In genomic region chr17:38656959-38657823, GRCh38 we compare ENCODE assay signal across 1 cellular context.
TF ChIP-seq lines count a peak whose summit lies in the region.

No MANE protein-coding gene starts in this region.

TF ChIP-seq in HepG2, 621 proteins besides CTCF, POLR2A, EP300 and RAD21 (continued from another document and continues in another):
- TF ChIP-seq, protein P1, sequence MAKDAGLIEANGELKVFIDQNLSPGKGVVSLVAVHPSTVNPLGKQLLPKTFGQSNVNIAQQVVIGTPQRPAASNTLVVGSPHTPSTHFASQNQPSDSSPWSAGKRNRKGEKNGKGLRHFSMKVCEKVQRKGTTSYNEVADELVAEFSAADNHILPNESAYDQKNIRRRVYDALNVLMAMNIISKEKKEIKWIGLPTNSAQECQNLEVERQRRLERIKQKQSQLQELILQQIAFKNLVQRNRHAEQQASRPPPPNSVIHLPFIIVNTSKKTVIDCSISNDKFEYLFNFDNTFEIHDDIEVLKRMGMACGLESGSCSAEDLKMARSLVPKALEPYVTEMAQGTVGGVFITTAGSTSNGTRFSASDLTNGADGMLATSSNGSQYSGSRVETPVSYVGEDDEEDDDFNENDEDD (CRISPR knock-in tag; IDR thresholded peaks at IDR 0.05; ENCODE audit: borderline replicate concordance) = peak; percentile 64; the same call in 1 of the 2 replicates
- no peak; the same call in none of the 2 replicates for TF ChIP-seq ZSCAN31 (CRISPR knock-in tag; IDR thresholded peaks at IDR 0.05; ENCODE audit: low read depth)
- TF ChIP-seq CC2D1A (CRISPR knock-in tag; IDR thresholded peaks at IDR 0.05) = no peak
- TF ChIP-seq FIP1L1 (IDR thresholded peaks at IDR 0.05; ENCODE audit: borderline replicate concordance, insufficient read depth, low read depth, low read length) = 0 out of 2 replicates have a peak, but pooled peaks have one; percentile 75
- no peak for TF ChIP-seq ZKSCAN5 (CRISPR knock-in tag; IDR thresholded peaks at IDR 0.05)
- TF ChIP-seq PAXIP1 (CRISPR knock-in tag; conservative IDR thresholded peaks at IDR 0.05) = peak; percentile 98
- TF ChIP-seq HDAC6 (IDR thresholded peaks at IDR 0.05; ENCODE audit: low read depth, low read length) = no peak
- 0 out of 2 replicates have a peak, but pooled peaks have one; percentile 22 for TF ChIP-seq AKAP8 (CRISPR knock-in tag; IDR thresholded peaks at IDR 0.05)
- TF ChIP-seq ZNF296 (CRISPR knock-in tag; conservative IDR thresholded peaks at IDR 0.05) = no peak; the same call in 1 of the 2 replicates
- 0 out of 2 replicates have a peak, but pooled peaks have one; percentile 52 for TF ChIP-seq ZBTB42 (CRISPR knock-in tag; IDR thresholded peaks at IDR 0.05)
- TF ChIP-seq ZNF546 (CRISPR knock-in tag; conservative IDR thresholded peaks at IDR 0.05) = peak; percentile 57; the same call in 1 of the 2 replicates
- no peak for TF ChIP-seq PRMT3 (CRISPR knock-in tag; IDR thresholded peaks at IDR 0.05; ENCODE audit: borderline replicate concordance, low read depth)
- TF ChIP-seq, protein P2, sequence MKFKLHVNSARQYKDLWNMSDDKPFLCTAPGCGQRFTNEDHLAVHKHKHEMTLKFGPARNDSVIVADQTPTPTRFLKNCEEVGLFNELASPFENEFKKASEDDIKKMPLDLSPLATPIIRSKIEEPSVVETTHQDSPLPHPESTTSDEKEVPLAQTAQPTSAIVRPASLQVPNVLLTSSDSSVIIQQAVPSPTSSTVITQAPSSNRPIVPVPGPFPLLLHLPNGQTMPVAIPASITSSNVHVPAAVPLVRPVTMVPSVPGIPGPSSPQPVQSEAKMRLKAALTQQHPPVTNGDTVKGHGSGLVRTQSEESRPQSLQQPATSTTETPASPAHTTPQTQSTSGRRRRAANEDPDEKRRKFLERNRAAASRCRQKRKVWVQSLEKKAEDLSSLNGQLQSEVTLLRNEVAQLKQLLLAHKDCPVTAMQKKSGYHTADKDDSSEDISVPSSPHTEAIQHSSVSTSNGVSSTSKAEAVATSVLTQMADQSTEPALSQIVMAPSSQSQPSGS (CRISPR knock-in tag; IDR thresholded peaks at IDR 0.05) = peak; percentile 71
- TF ChIP-seq, protein P3, sequence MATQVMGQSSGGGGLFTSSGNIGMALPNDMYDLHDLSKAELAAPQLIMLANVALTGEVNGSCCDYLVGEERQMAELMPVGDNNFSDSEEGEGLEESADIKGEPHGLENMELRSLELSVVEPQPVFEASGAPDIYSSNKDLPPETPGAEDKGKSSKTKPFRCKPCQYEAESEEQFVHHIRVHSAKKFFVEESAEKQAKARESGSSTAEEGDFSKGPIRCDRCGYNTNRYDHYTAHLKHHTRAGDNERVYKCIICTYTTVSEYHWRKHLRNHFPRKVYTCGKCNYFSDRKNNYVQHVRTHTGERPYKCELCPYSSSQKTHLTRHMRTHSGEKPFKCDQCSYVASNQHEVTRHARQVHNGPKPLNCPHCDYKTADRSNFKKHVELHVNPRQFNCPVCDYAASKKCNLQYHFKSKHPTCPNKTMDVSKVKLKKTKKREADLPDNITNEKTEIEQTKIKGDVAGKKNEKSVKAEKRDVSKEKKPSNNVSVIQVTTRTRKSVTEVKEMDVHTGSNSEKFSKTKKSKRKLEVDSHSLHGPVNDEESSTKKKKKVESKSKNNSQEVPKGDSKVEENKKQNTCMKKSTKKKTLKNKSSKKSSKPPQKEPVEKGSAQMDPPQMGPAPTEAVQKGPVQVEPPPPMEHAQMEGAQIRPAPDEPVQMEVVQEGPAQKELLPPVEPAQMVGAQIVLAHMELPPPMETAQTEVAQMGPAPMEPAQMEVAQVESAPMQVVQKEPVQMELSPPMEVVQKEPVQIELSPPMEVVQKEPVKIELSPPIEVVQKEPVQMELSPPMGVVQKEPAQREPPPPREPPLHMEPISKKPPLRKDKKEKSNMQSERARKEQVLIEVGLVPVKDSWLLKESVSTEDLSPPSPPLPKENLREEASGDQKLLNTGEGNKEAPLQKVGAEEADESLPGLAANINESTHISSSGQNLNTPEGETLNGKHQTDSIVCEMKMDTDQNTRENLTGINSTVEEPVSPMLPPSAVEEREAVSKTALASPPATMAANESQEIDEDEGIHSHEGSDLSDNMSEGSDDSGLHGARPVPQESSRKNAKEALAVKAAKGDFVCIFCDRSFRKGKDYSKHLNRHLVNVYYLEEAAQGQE (IDR thresholded peaks at IDR 0.05; ENCODE audit: borderline replicate concordance in 1 of 2, low read depth in 1 of 2, low read length in 2 of 2) = peak in 1 of 2 experiments; percentile 64; a peak in 1 of 4 replicates
- peak; percentile 61 for TF ChIP-seq ELF4 (CRISPR knock-in tag; IDR thresholded peaks at IDR 0.05; ENCODE audit: borderline replicate concordance)
- TF ChIP-seq FOSL2 (CRISPR knock-in tag; IDR thresholded peaks at IDR 0.05) = peak; percentile 58; the same call in 1 of the 2 replicates
- TF ChIP-seq NR2F1 (CRISPR knock-in tag; IDR thresholded peaks at IDR 0.05) = peak in 1 of 2 experiments; percentile 20; a peak in 2 of 4 replicates
- peak; percentile 69 for TF ChIP-seq MEIS1 (CRISPR knock-in tag; IDR thresholded peaks at IDR 0.05; ENCODE audit: borderline replicate concordance)
- TF ChIP-seq SP4 (CRISPR knock-in tag; IDR thresholded peaks at IDR 0.05) = peak; percentile 54
- TF ChIP-seq DMTF1 (CRISPR knock-in tag; IDR thresholded peaks at IDR 0.05) = 0 out of 2 replicates have a peak, but pooled peaks have one; percentile 28
- TF ChIP-seq ZNF451 (CRISPR knock-in tag; IDR thresholded peaks at IDR 0.05) = peak; percentile 52
- peak; percentile 16; the same call in 1 of the 2 replicates for TF ChIP-seq ZFP41 (CRISPR knock-in tag; IDR thresholded peaks at IDR 0.05; ENCODE audit: borderline replicate concordance)
- peak; percentile 98 for TF ChIP-seq ZSCAN30 (CRISPR knock-in tag; IDR thresholded peaks at IDR 0.05)
- no peak for TF ChIP-seq ATM (IDR thresholded peaks at IDR 0.05; ENCODE audit: borderline replicate concordance)
- TF ChIP-seq ZNF747 (CRISPR knock-in tag; IDR thresholded peaks at IDR 0.05; ENCODE audit: borderline replicate concordance) = peak; percentile 77; the same call in 1 of the 2 replicates
- TF ChIP-seq SOX5 (CRISPR knock-in tag; IDR thresholded peaks at IDR 0.05; ENCODE audit: borderline replicate concordance) = peak; percentile 91
- TF ChIP-seq ZNF691 (CRISPR knock-in tag; IDR thresholded peaks at IDR 0.05; ENCODE audit: borderline replicate concordance, low read depth) = no peak
- no peak for TF ChIP-seq PLRG1 (conservative IDR thresholded peaks at IDR 0.05)
- TF ChIP-seq, protein P4, sequence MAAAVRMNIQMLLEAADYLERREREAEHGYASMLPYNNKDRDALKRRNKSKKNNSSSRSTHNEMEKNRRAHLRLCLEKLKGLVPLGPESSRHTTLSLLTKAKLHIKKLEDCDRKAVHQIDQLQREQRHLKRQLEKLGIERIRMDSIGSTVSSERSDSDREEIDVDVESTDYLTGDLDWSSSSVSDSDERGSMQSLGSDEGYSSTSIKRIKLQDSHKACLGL (CRISPR knock-in tag; IDR thresholded peaks at IDR 0.05) = 0 out of 2 replicates have a peak, but pooled peaks have one; percentile 30
- no peak for TF ChIP-seq U2AF2 (IDR thresholded peaks at IDR 0.05; ENCODE audit: low read depth, low read length)
- TF ChIP-seq RNF2 (conservative IDR thresholded peaks at IDR 0.05; ENCODE audit: low read depth) = no peak
- TF ChIP-seq YY1 (IDR thresholded peaks at IDR 0.05; ENCODE audit: insufficient read depth, insufficient replicate concordance, low read depth, low read length) = peak; percentile 76
- TF ChIP-seq, protein P5, sequence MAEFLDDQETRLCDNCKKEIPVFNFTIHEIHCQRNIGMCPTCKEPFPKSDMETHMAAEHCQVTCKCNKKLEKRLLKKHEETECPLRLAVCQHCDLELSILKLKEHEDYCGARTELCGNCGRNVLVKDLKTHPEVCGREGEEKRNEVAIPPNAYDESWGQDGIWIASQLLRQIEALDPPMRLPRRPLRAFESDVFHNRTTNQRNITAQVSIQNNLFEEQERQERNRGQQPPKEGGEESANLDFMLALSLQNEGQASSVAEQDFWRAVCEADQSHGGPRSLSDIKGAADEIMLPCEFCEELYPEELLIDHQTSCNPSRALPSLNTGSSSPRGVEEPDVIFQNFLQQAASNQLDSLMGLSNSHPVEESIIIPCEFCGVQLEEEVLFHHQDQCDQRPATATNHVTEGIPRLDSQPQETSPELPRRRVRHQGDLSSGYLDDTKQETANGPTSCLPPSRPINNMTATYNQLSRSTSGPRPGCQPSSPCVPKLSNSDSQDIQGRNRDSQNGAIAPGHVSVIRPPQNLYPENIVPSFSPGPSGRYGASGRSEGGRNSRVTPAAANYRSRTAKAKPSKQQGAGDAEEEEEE (CRISPR knock-in tag; IDR thresholded peaks at IDR 0.05; ENCODE audit: borderline replicate concordance) = 0 out of 2 replicates have a peak, but pooled peaks have one; percentile 63
- no peak; the same call in 1 of the 2 replicates for TF ChIP-seq KLF15 (CRISPR knock-in tag; IDR thresholded peaks at IDR 0.05; ENCODE audit: borderline replicate concordance)
- no peak for TF ChIP-seq GPN1 (CRISPR knock-in tag; IDR thresholded peaks at IDR 0.05; ENCODE audit: borderline replicate concordance)
- no peak for TF ChIP-seq FOSL1 (CRISPR knock-in tag; IDR thresholded peaks at IDR 0.05; ENCODE audit: borderline replicate concordance)
- no peak for TF ChIP-seq KMT2B (CRISPR knock-in tag; IDR thresholded peaks at IDR 0.05)
